7 cellular contexts compared by ENCODE assay signal in genomic region chr19:1074512-1075283, GRCh38. TPM values are rescaled to one million over a fixed set of nuclear protein-coding genes. Genes with fewer than 3 reads are reported as not detected.
A peak's percentile ranks its signal among the peaks of the same experiment; 100 is the strongest.
DNase-seq lines count a peak whose midpoint lies in the region; ATAC-seq, FAIRE-seq and TF ChIP-seq lines count a peak whose summit lies in the region.

No MANE protein-coding gene starts in this region.

- FAIRE-seq in keratinocyte (lab: Jason Lieb, UNC) = no peak

- H3K9me1 ChIP-seq in keratinocyte (ENCODE audit: control insufficient read depth, extremely low read depth, insufficient read depth, low read length) = no peaks in the 10 kb centered on the region

- H2AFZ ChIP-seq in keratinocyte (ENCODE audit: control insufficient read depth, low read length) = peak overlapping the region; percentile 46

- no peak for ATAC-seq in HG03469 (IDR thresholded peaks at IDR 0.05; ENCODE audit: unreplicated experiment)

- no peaks in the 10 kb centered on the region for H3K9me3 ChIP-seq in SJCRH30 (replicated peaks)
- no peaks in the 10 kb centered on the region for H3K9me3 ChIP-seq in keratinocyte (ENCODE audit: control insufficient read depth, low read depth, low read length)

- H3K4me3 ChIP-seq in SJCRH30 (peak overlapping the region; percentile 67), keratinocyte (ENCODE audit: control insufficient read depth in 2 of 3, extremely low read depth in 1 of 3, insufficient read depth in 2 of 3, low read depth in 1 of 3, low read length in 3 of 3) (peak overlapping the region in 2 of 3 experiments; percentile 33 to 57)

- H3K27me3 ChIP-seq in SJCRH30 (peaks cover 18% of the 10 kb centered on the region; the same call in 1 of the 2 replicates), keratinocyte (ENCODE audit: control insufficient read depth, extremely low read depth, insufficient read depth, low read length) (peaks cover 12% of the 10 kb centered on the region)

- peak overlapping the region; percentile 33 for H3K9ac ChIP-seq in keratinocyte (ENCODE audit: control insufficient read depth, extremely low read depth, insufficient read depth, low read length)

- H3K4me1 ChIP-seq in SJCRH30 (0 out of 2 replicates have a peak, but pooled peaks cover 4% of the 10 kb centered on the region), keratinocyte (ENCODE audit: control insufficient read depth, extremely low read depth, insufficient read depth, low read length) (peaks cover 9% of the 10 kb centered on the region)

- no peak overlapping the region for H3K27ac ChIP-seq in SJCRH30
- H3K27ac ChIP-seq in keratinocyte (ENCODE audit: control insufficient read depth, insufficient read depth, low read length) = no peak overlapping the region

- no peaks in the 10 kb centered on the region for H3K79me2 ChIP-seq in keratinocyte (ENCODE audit: control insufficient read depth, insufficient read depth, low read length)

- in situ Hi-C loops in GM18951 (cut with MboI; ENCODE audit: low sequenced_read_pairs, unreplicated experiment) = no loop called here

- H3K4me2 ChIP-seq in keratinocyte (ENCODE audit: control insufficient read depth, extremely low read depth, insufficient read depth, low read depth, low read length) = peak overlapping the region; percentile 64

- H3K36me3 ChIP-seq in SJCRH30 (no peaks in the 10 kb centered on the region), keratinocyte (ENCODE audit: control insufficient read depth in 2 of 2, extremely low read depth in 1 of 2, insufficient read depth in 2 of 2, low read length in 2 of 2) (no peaks in the 10 kb centered on the region)

- peak; percentile 53 for TF ChIP-seq POLR2A in GM18951 (IDR thresholded peaks at IDR 0.05; ENCODE audit: extremely low read depth, insufficient read depth, insufficient read length)

- no peak for TF ChIP-seq CTCF in keratinocyte (optimal IDR thresholded peaks at IDR 0.05 in 1 of 3, IDR thresholded peaks at IDR 0.05 in 1 of 3, conservative IDR thresholded peaks at IDR 0.05 in 1 of 3; ENCODE audit: extremely low read depth in 1 of 3, insufficient read depth in 2 of 3, low read length in 3 of 3)

- no peaks in the 10 kb centered on the region for H4K20me1 ChIP-seq in keratinocyte (ENCODE audit: control insufficient read depth, extremely low read depth, insufficient read depth, low read length)

- DNase-seq in MV-4-11 (lab: John Stamatoyannopoulos, UW) (peak; percentile 83), SJCRH30 (peak; percentile 91), keratinocyte (ENCODE audit: low read depth, low spot score) (no peak)
- peak; percentile 82 for DNase-seq in activated T-helper 9 cell treated with anti-CD3 and anti-CD28 coated beads, Interleukin-2, amount 50 U/mL, for 16 hours (ENCODE audit: low read depth)
- peak; percentile 70 to 82 for DNase-seq in stimulated activated CD8-positive, alpha-beta memory T cell treated with anti-CD3 and anti-CD28 coated beads, Interleukin-2, amount 100 ng/mL, for 48 hours (ENCODE audit: low read depth in 2 of 2)

- dilution Hi-C loops in keratinocyte (cut with MboI; ENCODE audit: extremely low pct_ligation_motif_present, low sequenced_read_pairs) = no loop called here

RNA-seq across cellular contexts. Expression of gene ARHGAP45, which starts 7.7 kb away (rescaled TPM):
- 2.9 TPM in 2 replicates for total RNA-seq in SJCRH30 (2014; rRNA removed; shearing (Covaris generic))
- 0.56 to 1.3 TPM (median 1.1 TPM) in 3 replicates for polyA plus RNA-seq in keratinocyte
- polyA plus RNA-seq in keratinocyte (2011; ENCODE audit: low read depth) = 0.85 TPM
- 0.33 and 1.3 TPM in 2 replicates for polyA plus RNA-seq in keratinocyte (2011; cell fraction: cytosol; rRNA removed)
- polyA plus RNA-seq in keratinocyte (2011; cell fraction: nucleus; rRNA removed) = 1.5 and 2.9 TPM in 2 replicates
- polyA plus RNA-seq in keratinocyte (2012; ENCODE audit: low replicate concordance) = 3.3 and 7.0 TPM in 2 replicates
- polyA minus RNA-seq in keratinocyte = 0.51 to 3.4 TPM (median 1.3 TPM) in 3 replicates
- 6.5 TPM for polyA minus RNA-seq in keratinocyte (2011; cell fraction: cytosol; rRNA and poly(A)+ RNA removed)
- polyA minus RNA-seq in keratinocyte (2011; cell fraction: nucleus; rRNA and poly(A)+ RNA removed) = 1.4 and 3.4 TPM in 2 replicates

RNA-seq across cellular contexts. Expression of gene POLR2E, which starts 20.5 kb away (rescaled TPM):
- total RNA-seq in SJCRH30 (2014; rRNA removed; shearing (Covaris generic)) = 176 and 183 TPM in 2 replicates
- 178 to 229 TPM (median 200 TPM) in 3 replicates for polyA plus RNA-seq in keratinocyte
- 36.7 TPM for polyA plus RNA-seq in keratinocyte (2011; ENCODE audit: low read depth)
- polyA plus RNA-seq in keratinocyte (2011; cell fraction: cytosol; rRNA removed) = 91.1 and 188 TPM in 2 replicates
- polyA plus RNA-seq in keratinocyte (2011; cell fraction: nucleus; rRNA removed) = 67.8 and 76.3 TPM in 2 replicates
- polyA plus RNA-seq in keratinocyte (2012; ENCODE audit: low replicate concordance) = 121 and 290 TPM in 2 replicates
- 137 to 213 TPM (median 150 TPM) in 3 replicates for polyA minus RNA-seq in keratinocyte
- 236 TPM for polyA minus RNA-seq in keratinocyte (2011; cell fraction: cytosol; rRNA and poly(A)+ RNA removed)
- 34.9 and 42.6 TPM in 2 replicates for polyA minus RNA-seq in keratinocyte (2011; cell fraction: nucleus; rRNA and poly(A)+ RNA removed)

RNA-seq across cellular contexts. Expression of gene GPX4, which starts 29.1 kb away (rescaled TPM):
- total RNA-seq in SJCRH30 (2014; rRNA removed; shearing (Covaris generic)) = 232 and 290 TPM in 2 replicates
- 193 to 279 TPM (median 243 TPM) in 3 replicates for polyA plus RNA-seq in keratinocyte
- polyA plus RNA-seq in keratinocyte (2011; ENCODE audit: low read depth) = 60.6 TPM
- polyA plus RNA-seq in keratinocyte (2011; cell fraction: cytosol; rRNA removed) = 222 and 463 TPM in 2 replicates
- 106 and 126 TPM in 2 replicates for polyA plus RNA-seq in keratinocyte (2011; cell fraction: nucleus; rRNA removed)
- 311 and 442 TPM in 2 replicates for polyA plus RNA-seq in keratinocyte (2012; ENCODE audit: low replicate concordance)
- 86.1 to 197 TPM (median 110 TPM) in 3 replicates for polyA minus RNA-seq in keratinocyte
- 240 TPM for polyA minus RNA-seq in keratinocyte (2011; cell fraction: cytosol; rRNA and poly(A)+ RNA removed)
- polyA minus RNA-seq in keratinocyte (2011; cell fraction: nucleus; rRNA and poly(A)+ RNA removed) = 33.0 and 50.3 TPM in 2 replicates

RNA-seq across cellular contexts. Expression of gene ABCA7, which starts 34.8 kb away (rescaled TPM):
- 7.8 and 11.0 TPM in 2 replicates for total RNA-seq in SJCRH30 (2014; rRNA removed; shearing (Covaris generic))
- 7.4 to 11.0 TPM (median 7.9 TPM) in 3 replicates for polyA plus RNA-seq in keratinocyte
- 19.5 TPM for polyA plus RNA-seq in keratinocyte (2011; ENCODE audit: low read depth)
- polyA plus RNA-seq in keratinocyte (2011; cell fraction: cytosol; rRNA removed) = 2.5 and 4.0 TPM in 2 replicates
- 52.2 and 76.0 TPM in 2 replicates for polyA plus RNA-seq in keratinocyte (2011; cell fraction: nucleus; rRNA removed)
- 24.8 and 30.3 TPM in 2 replicates for polyA plus RNA-seq in keratinocyte (2012; ENCODE audit: low replicate concordance)
- polyA minus RNA-seq in keratinocyte = 15.3 to 35.6 TPM (median 15.8 TPM) in 3 replicates
- 27.8 TPM for polyA minus RNA-seq in keratinocyte (2011; cell fraction: cytosol; rRNA and poly(A)+ RNA removed)
- polyA minus RNA-seq in keratinocyte (2011; cell fraction: nucleus; rRNA and poly(A)+ RNA removed) = 58.4 and 58.8 TPM in 2 replicates

RNA-seq across cellular contexts. Expression of gene CNN2, which starts 48.3 kb away (rescaled TPM):
- 87.2 and 91.4 TPM in 2 replicates for total RNA-seq in SJCRH30 (2014; rRNA removed; shearing (Covaris generic))
- 105 to 495 TPM (median 136 TPM) in 3 replicates for polyA plus RNA-seq in keratinocyte
- 186 TPM for polyA plus RNA-seq in keratinocyte (2011; ENCODE audit: low read depth)
- 254 and 453 TPM in 2 replicates for polyA plus RNA-seq in keratinocyte (2011; cell fraction: cytosol; rRNA removed)
- polyA plus RNA-seq in keratinocyte (2011; cell fraction: nucleus; rRNA removed) = 183 and 199 TPM in 2 replicates
- 103 and 434 TPM in 2 replicates for polyA plus RNA-seq in keratinocyte (2012; ENCODE audit: low replicate concordance)
- polyA minus RNA-seq in keratinocyte = 315 to 953 TPM (median 352 TPM) in 3 replicates
- polyA minus RNA-seq in keratinocyte (2011; cell fraction: cytosol; rRNA and poly(A)+ RNA removed) = 700 TPM
- polyA minus RNA-seq in keratinocyte (2011; cell fraction: nucleus; rRNA and poly(A)+ RNA removed) = 110 and 152 TPM in 2 replicates
